Comparison of ENCODE assay signal across 16 cellular contexts in the genomic region with DNA sequence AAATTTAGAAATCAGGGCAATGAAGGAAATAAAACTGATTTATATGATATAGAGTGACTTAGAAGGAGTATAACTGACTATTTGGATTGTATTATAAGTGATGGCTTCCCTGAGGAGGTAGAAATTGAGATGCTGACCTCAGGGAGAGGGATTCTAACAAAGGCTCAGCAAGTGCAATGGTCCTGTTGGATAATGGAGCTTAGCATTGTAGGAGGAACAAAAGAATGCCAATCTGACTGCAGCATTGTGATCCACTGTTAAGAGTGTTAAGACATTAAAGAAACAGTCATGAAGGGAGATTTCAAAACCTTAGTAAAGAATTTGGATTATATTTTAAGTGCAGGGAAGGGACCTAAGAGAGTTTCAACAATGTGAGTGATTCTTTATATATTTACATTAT.
DNase-seq lines count a peak whose midpoint lies in the region; ATAC-seq and TF ChIP-seq lines count a peak whose summit lies in the region.
"Had no signal": no experiment of that assay in that cellular context is flagged by ENCODE, and none has a peak within 500 bp of the region (broad histone marks: within the 10 kb centered on the region; RNA-seq: fewer than 3 reads in every experiment).

No MANE protein-coding gene starts in this region.

- no peak overlapping the region for H3K4me3 Mint-ChIP-seq in GM23338
- H3K4me3 Mint-ChIP-seq in WTC11: no peak overlapping the region
- no peak overlapping the region for H3K4me3 Mint-ChIP-seq in CD14-positive monocyte
- H3K4me3 Mint-ChIP-seq: CD4-positive, CD25-positive, alpha-beta regulatory T cell; HFFc6 had no signal

- TF ChIP-seq CTCF in GM23338 (conservative IDR thresholded peaks at IDR 0.05; ENCODE audit: low read depth in 2 of 2) (no peak), WTC11 (IDR thresholded peaks at IDR 0.05) (no peak), CD14-positive monocyte (IDR thresholded peaks at IDR 0.05) (no peak)

- no peaks in the 10 kb centered on the region for H3K4me1 ChIP-seq in GM23338 (ENCODE audit: insufficient read depth)
- H3K4me1 ChIP-seq: A549, BLaER1 had no signal

- peak; percentile 50 for DNase-seq in GM23338 (ENCODE audit: low spot score)
- DNase-seq in H7: peak; percentile 30
- DNase-seq in WTC11 (ENCODE audit: low spot score): no peak
- peak; percentile 8 for DNase-seq in iPS-NIHi7 (ENCODE audit: extremely low spot score)
- DNase-seq in CD14-positive monocyte (ENCODE audit: low spot score): no peak
- DNase-seq in NCI-H2227 (lab: John Stamatoyannopoulos, UW; ENCODE audit: unreplicated experiment): no peak
- DNase-seq in NOMO-1 treated with DMSO at 0.1 percent for 48 hours (lab: John Stamatoyannopoulos, UW; ENCODE audit: unreplicated experiment): no peak
- no peak for DNase-seq in AG08395 (ENCODE audit: low spot score)
- DNase-seq: AML-193; CD4-positive, CD25-positive, alpha-beta regulatory T cell; GM23248; HCEC 1CT; HFFc6 had no signal

- H3K4me3 ChIP-seq in GM23338 (no peak overlapping the region), H7 (ENCODE audit: insufficient read depth, low read depth, low read length) (no peak overlapping the region)
- H3K4me3 ChIP-seq: A549, BLaER1, GM23248 had no signal

- no peak overlapping the region for H2AFZ ChIP-seq in GM23338
- H2AFZ ChIP-seq: GM23248 had no signal

- H3K4me1 Mint-ChIP-seq in GM23338 (0 out of 3 replicates have a peak, but pooled peaks cover 2% of the 10 kb centered on the region), WTC11 (peaks cover 3% of the 10 kb centered on the region; the same call in 1 of the 2 replicates), CD14-positive monocyte (no peaks in the 10 kb centered on the region)
- H3K4me1 Mint-ChIP-seq: CD4-positive, CD25-positive, alpha-beta regulatory T cell had no signal

- H3K27me3 ChIP-seq in GM23338 (ENCODE audit: insufficient read depth): no peaks in the 10 kb centered on the region
- H3K27me3 ChIP-seq in H7 (ENCODE audit: control insufficient read depth, insufficient read depth, low read length): no peaks in the 10 kb centered on the region
- H3K27me3 ChIP-seq: BLaER1 had no signal

- H3K27ac ChIP-seq in GM23338 (ENCODE audit: low read depth): no peak overlapping the region
- H3K27ac ChIP-seq: A549, BLaER1, GM23248 had no signal

- H3F3A ChIP-seq in GM23338 (replicated peaks; ENCODE audit: low read depth): no peaks in the 10 kb centered on the region

- no peaks in the 10 kb centered on the region for H3K36me3 Mint-ChIP-seq in GM23338 (ENCODE audit: low read depth)
- H3K36me3 Mint-ChIP-seq in WTC11: no peaks in the 10 kb centered on the region
- H3K36me3 Mint-ChIP-seq in CD14-positive monocyte: no peaks in the 10 kb centered on the region
- H3K36me3 Mint-ChIP-seq: CD4-positive, CD25-positive, alpha-beta regulatory T cell had no signal

- no peaks in the 10 kb centered on the region for H3K9me3 Mint-ChIP-seq in GM23338
- peaks cover 1% of the 10 kb centered on the region for H3K9me3 Mint-ChIP-seq in WTC11
- H3K9me3 Mint-ChIP-seq in CD14-positive monocyte: peaks cover 0 to 6% (median 4%) of the 10 kb centered on the region in 7 donors
- H3K9me3 Mint-ChIP-seq: HFFc6 had no signal

- H3K79me2 ChIP-seq in GM23338 (replicated peaks; ENCODE audit: insufficient read depth): no peaks in the 10 kb centered on the region

- H3K4me2 ChIP-seq in GM23338: no peak overlapping the region
- H3K4me2 ChIP-seq: A549, BLaER1 had no signal

- ATAC-seq in GM23338 (peak; percentile 88), WTC11 (peak; percentile 77)
- ATAC-seq: A549, HepG2 had no signal

- POLR2A ChIA-PET in WTC11 (lab: Charles Lee): no interaction called here

- H3K27ac Mint-ChIP-seq in GM23338 (no peak overlapping the region), WTC11 (0 out of 2 replicates have a peak overlapping the region, but pooled peaks have one; percentile 45), CD14-positive monocyte (no peak overlapping the region)
- H3K27ac Mint-ChIP-seq: CD4-positive, CD25-positive, alpha-beta regulatory T cell; HFFc6 had no signal

- CTCF ChIA-PET in WTC11 (lab: Charles Lee): no interaction called here

- H3K27me3 Mint-ChIP-seq in GM23338 (ENCODE audit: insufficient read depth, low read depth, poor library complexity): no peaks in the 10 kb centered on the region
- H3K27me3 Mint-ChIP-seq in WTC11 (ENCODE audit: low read depth): no peaks in the 10 kb centered on the region
- no peaks in the 10 kb centered on the region for H3K27me3 Mint-ChIP-seq in CD14-positive monocyte (ENCODE audit: low read depth in 3 of 3)
- H3K27me3 Mint-ChIP-seq: CD4-positive, CD25-positive, alpha-beta regulatory T cell had no signal

- no peaks in the 10 kb centered on the region for H3K9me2 ChIP-seq in GM23338 (ENCODE audit: insufficient read depth)

- H3K36me3 ChIP-seq in GM23338 (ENCODE audit: insufficient read depth) (no peaks in the 10 kb centered on the region), H7 (replicated peaks; ENCODE audit: control insufficient read depth, insufficient read depth, low read length) (no peaks in the 10 kb centered on the region)
- H3K36me3 ChIP-seq: BLaER1 had no signal

- no peaks in the 10 kb centered on the region for H4K20me1 ChIP-seq in GM23338 (replicated peaks; ENCODE audit: insufficient read depth)
- H4K20me1 ChIP-seq: BLaER1 had no signal

- intact Hi-C loops in CD14-positive monocyte (cut with micrococcal nuclease): no loop called here

TF ChIP-seq in GM23338, 12 proteins besides CTCF, POLR2A, EP300 and RAD21 (continues in another document):
- no peak for TF ChIP-seq EZH2 (IDR thresholded peaks at IDR 0.05; ENCODE audit: low read depth, unreplicated experiment)
- TF ChIP-seq JUNB (IDR thresholded peaks at IDR 0.05; ENCODE audit: unreplicated experiment): no peak

TF ChIP-seq in WTC11, 78 proteins besides CTCF, POLR2A, EP300 and RAD21:
- TF ChIP-seq IRF2 (CRISPR knock-in tag; IDR thresholded peaks at IDR 0.05; ENCODE audit: borderline replicate concordance, low read depth): no peak

Comparison
In these comparisons a context has a peak if more than half of its experiments do, and no peak if none do; other contexts are left out.
1. DNase-seq: peak in GM23338 (single experiment), H7 (single experiment) and iPS-NIHi7 (single experiment); none in WTC11 (single experiment), CD14-positive monocyte (single experiment), NCI-H2227 (single experiment), NOMO-1 treated with DMSO at 0.1 percent for 48 hours (single experiment) and AG08395 (single experiment).